In genomic region chr4:146273204-146273901, GRCh38 we compare ENCODE assay signal across 1 cellular context.
TF ChIP-seq lines count a peak whose summit lies in the region.

No MANE protein-coding gene starts in this region.

TF ChIP-seq in GM12878, 131 proteins besides CTCF, POLR2A, EP300 and RAD21 (continued from another document and continues in another):
- TF ChIP-seq ZBTB33 (IDR thresholded peaks at IDR 0.05): no peak
- TF ChIP-seq DPF2 (IDR thresholded peaks at IDR 0.05): peak; percentile 92
- no peak; the same call in 1 of the 3 replicates for TF ChIP-seq POU2F2 (IDR thresholded peaks at IDR 0.05; ENCODE audit: borderline replicate concordance, low read depth, low read length)
- no peak for TF ChIP-seq IRF5 (IDR thresholded peaks at IDR 0.05; ENCODE audit: borderline replicate concordance)
- TF ChIP-seq NR2C2 (IDR thresholded peaks at IDR 0.05; ENCODE audit: borderline replicate concordance, control insufficient read depth, insufficient read length, low read depth): no peak
- peak; percentile 82 for TF ChIP-seq CUX1 (IDR thresholded peaks at IDR 0.05; ENCODE audit: insufficient replicate concordance, low read depth, low read length)
- TF ChIP-seq ZNF217 (IDR thresholded peaks at IDR 0.05): peak; percentile 88
- peak; percentile 83 for TF ChIP-seq CBFB (IDR thresholded peaks at IDR 0.05; ENCODE audit: low read depth)
- TF ChIP-seq SMARCA5 (IDR thresholded peaks at IDR 0.05): no peak; the same call in 1 of the 2 replicates
- no peak; the same call in 1 of the 2 replicates for TF ChIP-seq TBL1XR1 (IDR thresholded peaks at IDR 0.05; ENCODE audit: low read depth, low read length)
- TF ChIP-seq CREM (IDR thresholded peaks at IDR 0.05; ENCODE audit: low read depth): peak; percentile 84
- peak; percentile 95 for TF ChIP-seq FOXM1 (IDR thresholded peaks at IDR 0.05; ENCODE audit: low read depth, low read length)
- peak; percentile 46; the same call in 1 of the 2 replicates for TF ChIP-seq SMAD5 (IDR thresholded peaks at IDR 0.05; ENCODE audit: low read depth)
- no peak for TF ChIP-seq TARDBP (IDR thresholded peaks at IDR 0.05; ENCODE audit: borderline replicate concordance)
- TF ChIP-seq ZNF622 (IDR thresholded peaks at IDR 0.05): no peak
- TF ChIP-seq ZNF592 (IDR thresholded peaks at IDR 0.05): no peak
- TF ChIP-seq ZNF384 (IDR thresholded peaks at IDR 0.05; ENCODE audit: borderline replicate concordance, low read depth, low read length): no peak
- no peak for TF ChIP-seq SREBF2 (IDR thresholded peaks at IDR 0.05; ENCODE audit: low read length)
- TF ChIP-seq MLLT1 (IDR thresholded peaks at IDR 0.05): peak; percentile 60
- TF ChIP-seq NKRF (conservative IDR thresholded peaks at IDR 0.05): no peak; the same call in 1 of the 2 replicates
- no peak for TF ChIP-seq HDGF (IDR thresholded peaks at IDR 0.05)
- TF ChIP-seq MEF2A (IDR thresholded peaks at IDR 0.05; ENCODE audit: insufficient read depth, low read depth, low read length): peak; percentile 95
- no peak for TF ChIP-seq NRF1 (conservative IDR thresholded peaks at IDR 0.05; ENCODE audit: low read depth, low read length)
- no peak for TF ChIP-seq HDAC2 (IDR thresholded peaks at IDR 0.05)
- no peak for TF ChIP-seq MYB (IDR thresholded peaks at IDR 0.05; ENCODE audit: borderline replicate concordance, low read depth, low read length)
- TF ChIP-seq LARP7 (IDR thresholded peaks at IDR 0.05): no peak
- no peak for TF ChIP-seq RELA (IDR thresholded peaks at IDR 0.05; ENCODE audit: borderline replicate concordance, partially characterized antibody)
- TF ChIP-seq HCFC1 (IDR thresholded peaks at IDR 0.05; ENCODE audit: low read length): no peak
- peak; percentile 55; the same call in 1 of the 2 replicates for TF ChIP-seq CREB1 (IDR thresholded peaks at IDR 0.05; ENCODE audit: low read depth)
- peak; percentile 73 for TF ChIP-seq IRF4 (IDR thresholded peaks at IDR 0.05; ENCODE audit: low read depth, low read length)
- TF ChIP-seq POLR2AphosphoS5 (IDR thresholded peaks at IDR 0.05; ENCODE audit: low read length): peak; percentile 69
- TF ChIP-seq EGR1 (IDR thresholded peaks at IDR 0.05; ENCODE audit: borderline replicate concordance in 1 of 2, low read depth in 2 of 2, low read length in 2 of 2): peak in 1 of 2 experiments; percentile 48; a peak in 1 of 3 replicates
- TF ChIP-seq KDM1A (IDR thresholded peaks at IDR 0.05; ENCODE audit: borderline replicate concordance): no peak
- TF ChIP-seq BMI1 (IDR thresholded peaks at IDR 0.05; ENCODE audit: borderline replicate concordance): peak; percentile 53; the same call in 1 of the 2 replicates
- peak in 1 of 2 experiments; percentile 79; a peak in 1 of 4 replicates for TF ChIP-seq ETV6 (conservative IDR thresholded peaks at IDR 0.05 in 1 of 2, IDR thresholded peaks at IDR 0.05 in 1 of 2; ENCODE audit: borderline replicate concordance in 1 of 2, low read depth in 1 of 2)
- peak; percentile 34; the same call in 1 of the 2 replicates for TF ChIP-seq BACH1 (IDR thresholded peaks at IDR 0.05; ENCODE audit: borderline replicate concordance)
- no peak for TF ChIP-seq NFXL1 (IDR thresholded peaks at IDR 0.05; ENCODE audit: borderline replicate concordance)
- TF ChIP-seq RCOR1 (conservative IDR thresholded peaks at IDR 0.05; ENCODE audit: low read depth, low read length): no peak
- peak; percentile 91 for TF ChIP-seq RELB (IDR thresholded peaks at IDR 0.05; ENCODE audit: low read depth)
- TF ChIP-seq E4F1 (IDR thresholded peaks at IDR 0.05; ENCODE audit: borderline replicate concordance, partially characterized antibody): no peak
- TF ChIP-seq MXI1 (IDR thresholded peaks at IDR 0.05; ENCODE audit: low read depth, low read length): no peak
- TF ChIP-seq CHD4 (IDR thresholded peaks at IDR 0.05): no peak
- no peak for TF ChIP-seq GABPA (IDR thresholded peaks at IDR 0.05; ENCODE audit: low read depth)
